Comparison of ENCODE assay signal across 10 cellular contexts in the genomic region with DNA sequence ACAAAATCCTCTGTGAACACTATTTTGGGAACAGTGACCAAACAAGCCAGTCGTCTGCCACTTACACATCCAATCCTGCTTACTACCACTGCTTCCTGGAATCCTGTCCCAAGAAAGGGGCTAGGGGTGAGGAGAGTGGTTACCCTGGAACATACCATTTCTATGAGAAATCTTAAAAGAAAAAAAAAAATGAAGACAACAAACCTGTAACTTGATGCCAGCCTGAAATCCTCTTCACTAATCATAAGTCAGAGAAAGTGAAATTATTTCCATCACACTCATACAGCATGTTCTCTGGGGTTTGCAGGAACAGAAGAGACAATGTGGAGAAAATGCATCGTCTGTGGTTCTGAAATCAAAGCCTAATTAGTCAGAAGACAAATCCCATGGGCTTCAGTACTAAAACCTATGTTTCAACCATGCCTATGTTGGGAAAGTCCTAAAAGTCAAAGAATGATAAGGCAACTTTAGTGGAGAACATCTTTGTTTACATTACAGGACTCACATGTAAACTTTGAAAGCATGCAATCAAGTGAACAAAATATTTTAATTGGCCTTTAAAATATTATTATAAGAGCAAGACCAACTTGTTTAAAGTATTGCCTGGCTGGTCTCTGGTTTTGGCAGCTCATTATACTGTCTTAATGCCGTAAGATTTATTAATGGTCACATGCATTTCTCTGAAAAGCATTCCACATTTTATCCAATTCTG.
DNase-seq lines count a peak whose midpoint lies in the region; ATAC-seq and TF ChIP-seq lines count a peak whose summit lies in the region.
"Had no signal": no experiment of that assay in that cellular context is flagged by ENCODE, and none has a peak within 500 bp of the region (broad histone marks: within the 10 kb centered on the region; RNA-seq: fewer than 3 reads in every experiment).

No MANE protein-coding gene starts in this region.

- peak; percentile 88 for DNase-seq in EL
- DNase-seq in SK-N-SH = no peak
- DNase-seq in foreskin fibroblast = peak; percentile 89 to 90
- no peak for DNase-seq in gastrocnemius medialis
- DNase-seq in NCI-H748 treated with DMSO at 0.1 percent for 48 hours (lab: John Stamatoyannopoulos, UW) = no peak
- DNase-seq in GM10248 (ENCODE audit: extremely low spot score) = no peak
- no peak for DNase-seq in NCI-H1092 treated with DMSO at 0.1 percent for 48 hours (lab: John Stamatoyannopoulos, UW)

- TF ChIP-seq CTCF in SK-N-SH (IDR thresholded peaks at IDR 0.05) (no peak), foreskin fibroblast (IDR thresholded peaks at IDR 0.05; ENCODE audit: low read depth, low read length) (no peak), gastrocnemius medialis (IDR thresholded peaks at IDR 0.05 in 4 of 5, conservative IDR thresholded peaks at IDR 0.05 in 1 of 5) (no peak), GM10248 (IDR thresholded peaks at IDR 0.05; ENCODE audit: control extremely low read depth, extremely low read depth, low read depth, missing control alignments) (no peak)

- peak overlapping the region; percentile 49; the same call in 1 of the 2 replicates for H3K4me2 ChIP-seq in SK-N-SH

- H3K4me1 ChIP-seq in SK-N-SH (ENCODE audit: control insufficient read depth in 1 of 2, insufficient read depth in 2 of 2, low read depth in 1 of 2, low read length in 1 of 2) (peaks cover 0 to 4% of the 10 kb centered on the region in 2 experiments; a peak in 2 of 4 replicates), gastrocnemius medialis (peaks cover 14 to 20% of the 10 kb centered on the region in 2 donors)

- no peak for TF ChIP-seq RAD21 in SK-N-SH (IDR thresholded peaks at IDR 0.05; ENCODE audit: low read length)

- in situ Hi-C loops in gastrocnemius medialis (cut with MboI; ENCODE audit: low sequenced_read_pairs in 4 of 4) = no loop called here

- no peak overlapping the region for H3K9ac ChIP-seq in SK-N-SH

- no peak overlapping the region; a peak in 2 of 4 replicates for H3K4me3 ChIP-seq in SK-N-SH (ENCODE audit: low read depth in 2 of 2, low read length in 1 of 2)
- H3K4me3 ChIP-seq in foreskin fibroblast (ENCODE audit: low read depth in 1 of 2, low read length in 2 of 2) = peak overlapping the region in 1 of 2 donors; percentile 16
- no peak overlapping the region for H3K4me3 ChIP-seq in gastrocnemius medialis

- no peak for TF ChIP-seq POLR2A in gastrocnemius medialis (IDR thresholded peaks at IDR 0.05)

- H2AFZ ChIP-seq in SK-N-SH (ENCODE audit: low read depth) = no peak overlapping the region

- peak overlapping the region; percentile 63 to 79 for H3K27ac ChIP-seq in SK-N-SH (ENCODE audit: low read depth in 2 of 2, low read length in 1 of 2)
- peak overlapping the region in 3 of 4 donors; percentile 43 to 58 (median 52) for H3K27ac ChIP-seq in gastrocnemius medialis
- H3K27ac ChIP-seq: RWPE1 had no signal

- TF ChIP-seq EP300 in SK-N-SH (IDR thresholded peaks at IDR 0.05; ENCODE audit: borderline replicate concordance in 1 of 2, low read depth in 1 of 2, low read length in 1 of 2) = peak in 1 of 2 experiments; percentile 64; a peak in 1 of 4 replicates

- H3K9me3 ChIP-seq in SK-N-SH (no peaks in the 10 kb centered on the region), gastrocnemius medialis (no peaks in the 10 kb centered on the region)

- H3K36me3 ChIP-seq in SK-N-SH (replicated peaks in 1 of 2; ENCODE audit: control insufficient read depth in 1 of 2, insufficient read depth in 2 of 2, low read length in 1 of 2) = no peaks in the 10 kb centered on the region
- H3K36me3 ChIP-seq in gastrocnemius medialis = no peaks in the 10 kb centered on the region

- intact Hi-C loops in gastrocnemius medialis (cut with DNase I; ENCODE audit: low total_unique reads) = no loop called here

- H3K27me3 ChIP-seq in SK-N-SH (ENCODE audit: insufficient read depth) (no peaks in the 10 kb centered on the region), gastrocnemius medialis (no peaks in the 10 kb centered on the region)

- peak in 1 of 2 donors; percentile 56 for ATAC-seq in gastrocnemius medialis
- no peak for ATAC-seq in HG03457 (IDR thresholded peaks at IDR 0.05; ENCODE audit: unreplicated experiment)
- ATAC-seq: natural killer cell treated with Interleukin-12 subunit alpha and Interleukin-12 subunit beta and Interleukin-15 and Interleukin-18, amount 100 ng/mL, for 72 hours had no signal

- WGBS in SK-N-SH (ENCODE audit: low lambda C conversion rate) = 43% methylated on average over 3 of the region's 3 CpGs

- CTCF ChIA-PET in SK-N-SH (lab: Yijun Ruan, JAX) (no interaction called here), GM10248 (lab: Yijun Ruan, JAX) (interaction anchor here (1.0 kb wide), 1 partner anchor 26 kb away, joined by 4 read pairs; no protein-coding TSS in a partner anchor)

- POLR2A ChIA-PET in SK-N-SH (lab: Yijun Ruan, JAX) = no interaction called here
- POLR2A ChIA-PET in GM10248 (lab: Yijun Ruan, JAX) = no interaction called here

- no peaks in the 10 kb centered on the region for H4K20me1 ChIP-seq in SK-N-SH (ENCODE audit: insufficient read depth)

- H3K79me2 ChIP-seq in SK-N-SH (ENCODE audit: insufficient read depth) = no peaks in the 10 kb centered on the region

- H3F3A ChIP-seq in SK-N-SH (replicated peaks; ENCODE audit: insufficient read depth) = peaks cover 4% of the 10 kb centered on the region

- no peaks in the 10 kb centered on the region for H3K9me2 ChIP-seq in SK-N-SH

TF ChIP-seq in SK-N-SH, 30 proteins besides CTCF, POLR2A, EP300 and RAD21:
- TF ChIP-seq NFIC (IDR thresholded peaks at IDR 0.05; ENCODE audit: borderline replicate concordance) (peak; percentile 43; the same call in 1 of the 2 replicates), GATA2 (CRISPR knock-in tag; IDR thresholded peaks at IDR 0.05) (no peak), ELF1 (IDR thresholded peaks at IDR 0.05) (0 out of 2 replicates have a peak, but pooled peaks have one; percentile 28), JUND (IDR thresholded peaks at IDR 0.05) (peak; percentile 60), RFX5 (IDR thresholded peaks at IDR 0.05; ENCODE audit: low read length) (no peak), MEF2A (IDR thresholded peaks at IDR 0.05; ENCODE audit: borderline replicate concordance, low read depth) (peak; percentile 80; the same call in 1 of the 2 replicates), RXRA (IDR thresholded peaks at IDR 0.05; ENCODE audit: borderline replicate concordance, low read depth) (peak; percentile 64), FOXM1 (IDR thresholded peaks at IDR 0.05; ENCODE audit: low read depth) (no peak), TCF12 (IDR thresholded peaks at IDR 0.05) (peak; percentile 70; the same call in 1 of the 2 replicates), FOSL2 (IDR thresholded peaks at IDR 0.05; ENCODE audit: borderline replicate concordance, low read depth) (peak; percentile 40; the same call in 1 of the 2 replicates), MAX (IDR thresholded peaks at IDR 0.05; ENCODE audit: low read depth) (0 out of 2 replicates have a peak, but pooled peaks have one; percentile 27), POLR2AphosphoS5 (IDR thresholded peaks at IDR 0.05; ENCODE audit: low read depth, low read length) (peak; percentile 10; the same call in 1 of the 2 replicates)
- TF ChIP-seq, protein P1, sequence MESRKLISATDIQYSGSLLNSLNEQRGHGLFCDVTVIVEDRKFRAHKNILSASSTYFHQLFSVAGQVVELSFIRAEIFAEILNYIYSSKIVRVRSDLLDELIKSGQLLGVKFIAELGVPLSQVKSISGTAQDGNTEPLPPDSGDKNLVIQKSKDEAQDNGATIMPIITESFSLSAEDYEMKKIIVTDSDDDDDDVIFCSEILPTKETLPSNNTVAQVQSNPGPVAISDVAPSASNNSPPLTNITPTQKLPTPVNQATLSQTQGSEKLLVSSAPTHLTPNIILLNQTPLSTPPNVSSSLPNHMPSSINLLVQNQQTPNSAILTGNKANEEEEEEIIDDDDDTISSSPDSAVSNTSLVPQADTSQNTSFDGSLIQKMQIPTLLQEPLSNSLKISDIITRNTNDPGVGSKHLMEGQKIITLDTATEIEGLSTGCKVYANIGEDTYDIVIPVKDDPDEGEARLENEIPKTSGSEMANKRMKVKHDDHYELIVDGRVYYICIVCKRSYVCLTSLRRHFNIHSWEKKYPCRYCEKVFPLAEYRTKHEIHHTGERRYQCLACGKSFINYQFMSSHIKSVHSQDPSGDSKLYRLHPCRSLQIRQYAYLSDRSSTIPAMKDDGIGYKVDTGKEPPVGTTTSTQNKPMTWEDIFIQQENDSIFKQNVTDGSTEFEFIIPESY (IDR thresholded peaks at IDR 0.05; ENCODE audit: borderline replicate concordance, low read depth) = 0 out of 2 replicates have a peak, but pooled peaks have one; percentile 32
- TF ChIP-seq, protein P2, sequence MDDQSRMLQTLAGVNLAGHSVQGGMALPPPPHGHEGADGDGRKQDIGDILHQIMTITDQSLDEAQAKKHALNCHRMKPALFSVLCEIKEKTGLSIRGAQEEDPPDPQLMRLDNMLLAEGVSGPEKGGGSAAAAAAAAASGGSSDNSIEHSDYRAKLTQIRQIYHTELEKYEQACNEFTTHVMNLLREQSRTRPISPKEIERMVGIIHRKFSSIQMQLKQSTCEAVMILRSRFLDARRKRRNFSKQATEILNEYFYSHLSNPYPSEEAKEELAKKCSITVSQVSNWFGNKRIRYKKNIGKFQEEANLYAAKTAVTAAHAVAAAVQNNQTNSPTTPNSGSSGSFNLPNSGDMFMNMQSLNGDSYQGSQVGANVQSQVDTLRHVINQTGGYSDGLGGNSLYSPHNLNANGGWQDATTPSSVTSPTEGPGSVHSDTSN (IDR thresholded peaks at IDR 0.05) = peak; percentile 49; the same call in 1 of the 2 replicates

Comparison
In these comparisons a context has a peak if more than half of its experiments do, and no peak if none do; other contexts are left out.
1. DNase-seq: peak in EL (single experiment) and foreskin fibroblast (2 of 2); none in SK-N-SH (single experiment), gastrocnemius medialis (0 of 2), NCI-H748 treated with DMSO at 0.1 percent for 48 hours (single experiment), GM10248 (single experiment) and NCI-H1092 treated with DMSO at 0.1 percent for 48 hours (single experiment).